1 cellular context compared by ENCODE assay signal in genomic region chr20:62900052-62900691, GRCh38.
TF ChIP-seq lines count a peak whose summit lies in the region.

No MANE protein-coding gene starts in this region.

TF ChIP-seq in HepG2, 621 proteins besides CTCF, POLR2A, EP300 and RAD21 (continued from another document):
- TF ChIP-seq, protein P1, sequence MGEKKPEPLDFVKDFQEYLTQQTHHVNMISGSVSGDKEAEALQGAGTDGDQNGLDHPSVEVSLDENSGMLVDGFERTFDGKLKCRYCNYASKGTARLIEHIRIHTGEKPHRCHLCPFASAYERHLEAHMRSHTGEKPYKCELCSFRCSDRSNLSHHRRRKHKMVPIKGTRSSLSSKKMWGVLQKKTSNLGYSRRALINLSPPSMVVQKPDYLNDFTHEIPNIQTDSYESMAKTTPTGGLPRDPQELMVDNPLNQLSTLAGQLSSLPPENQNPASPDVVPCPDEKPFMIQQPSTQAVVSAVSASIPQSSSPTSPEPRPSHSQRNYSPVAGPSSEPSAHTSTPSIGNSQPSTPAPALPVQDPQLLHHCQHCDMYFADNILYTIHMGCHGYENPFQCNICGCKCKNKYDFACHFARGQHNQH (CRISPR knock-in tag; IDR thresholded peaks at IDR 0.05), result peak; percentile 94
- no peak for TF ChIP-seq RORA (CRISPR knock-in tag; IDR thresholded peaks at IDR 0.05)
- no peak for TF ChIP-seq RFX3 (CRISPR knock-in tag; IDR thresholded peaks at IDR 0.05)
- no peak for TF ChIP-seq DNMT1 (CRISPR knock-in tag; IDR thresholded peaks at IDR 0.05)
- TF ChIP-seq PLSCR1 (CRISPR knock-in tag; IDR thresholded peaks at IDR 0.05; ENCODE audit: borderline replicate concordance), result no peak
- no peak for TF ChIP-seq ESRRA (CRISPR knock-in tag; IDR thresholded peaks at IDR 0.05; ENCODE audit: low read depth)
- no peak; the same call in 1 of the 2 replicates for TF ChIP-seq SUZ12 (IDR thresholded peaks at IDR 0.05; ENCODE audit: low read depth, low read length)
- TF ChIP-seq DNMT3B (CRISPR knock-in tag; conservative IDR thresholded peaks at IDR 0.05), result peak; percentile 87; the same call in 1 of the 2 replicates
- TF ChIP-seq KLF15 (CRISPR knock-in tag; IDR thresholded peaks at IDR 0.05; ENCODE audit: borderline replicate concordance), result peak; percentile 92
- no peak for TF ChIP-seq HNRNPL (IDR thresholded peaks at IDR 0.05; ENCODE audit: low read depth, low read length)
